ENCODE assay signal across 34 cellular contexts in genomic region chr3:85330071-85330470, GRCh38.
"Had no signal": no experiment of that assay in that cellular context is flagged by ENCODE, and none has a peak within 500 bp of the region (broad histone marks: within the 10 kb centered on the region; RNA-seq: fewer than 3 reads in every experiment).

No MANE protein-coding gene starts in this region.

- H3K27ac ChIP-seq: adrenal gland, body of pancreas, brain microvascular endothelial cell, breast epithelium, cardiac muscle cell, VCaP had no signal

- H3K4me3 ChIP-seq: adrenal gland, body of pancreas, breast epithelium, cardiac muscle cell had no signal

- DNase-seq: activated B cell treated with CpG ODN at 0.5 μM for 24 hours; activated CD4-positive, alpha-beta memory T cell treated with anti-CD3 and anti-CD28 coated beads for 36 hours; activated CD4-positive, alpha-beta T cell treated with anti-CD3 and anti-CD28 coated beads for 4 hours; activated CD4-positive, alpha-beta T cell treated with anti-CD3 and anti-CD28 coated beads, Interleukin-2, amount 10 ng/mL, durations not matched to agents 24 days and 14 days; activated CD4-positive, alpha-beta T cell treated with anti-CD3 and anti-CD28 coated beads, Interleukin-2, amount 50 U/mL, for 1 hour; activated CD4-positive, alpha-beta T cell treated with anti-CD3 and anti-CD28 coated beads, Interleukin-2, amount 50 U/mL, for 4 hours; activated CD4-positive, CD25-positive, alpha-beta regulatory T cell treated with anti-CD3 and anti-CD28 coated beads, Interleukin-2, amount 50 U/mL, for 72 hours; activated CD8-positive, alpha-beta memory T cell treated with anti-CD3 and anti-CD28 coated beads, Interleukin-2, amount 50 U/mL, for 4 hours; activated CD8-positive, alpha-beta T cell treated with anti-CD3 and anti-CD28 coated beads for 36 hours; activated effector memory CD4-positive, alpha-beta T cell treated with anti-CD3 and anti-CD28 coated beads, Interleukin-2, amount 50 U/mL, for 16 hours; activated gamma-delta T cell treated with Interleukin-2 at 50 U/mL for 16 hours; activated naive CD4-positive, alpha-beta T cell; activated naive CD4-positive, alpha-beta T cell treated with anti-CD3 and anti-CD28 coated beads for 36 hours; activated naive CD4-positive, alpha-beta T cell treated with anti-CD3 and anti-CD28 coated beads, Interleukin-2, amount 50 U/mL, for 16 hours; activated naive CD8-positive, alpha-beta T cell treated with anti-CD3 and anti-CD28 coated beads for 36 hours; activated T-cell treated with anti-CD3 and anti-CD28 coated beads for 4 hours; activated T-cell treated with anti-CD3 and anti-CD28 coated beads, Interleukin-2, amount 50 U/mL, for 1 hour; activated T-cell treated with anti-CD3 and anti-CD28 coated beads, Interleukin-2, amount 50 U/mL, for 4 hours; activated T-cell treated with anti-CD3 and anti-CD28 coated beads, Interleukin-2, amount 50 U/mL, for 72 hours; adrenal gland; amniotic stem cell; aorta; body of pancreas; brain microvascular endothelial cell; caudate nucleus; cerebellar nuclear complex; T-helper 1 cell; T-helper 2 cell; T-helper 9 cell had no signal

- H3K27me3 ChIP-seq: adrenal gland, body of pancreas, brain microvascular endothelial cell, breast epithelium, cardiac muscle cell had no signal

- H3K9me3 ChIP-seq: adrenal gland, body of pancreas, breast epithelium had no signal

- H3K36me3 ChIP-seq: adrenal gland, brain microvascular endothelial cell, breast epithelium, cardiac muscle cell had no signal

- ATAC-seq: activated CD8-positive, alpha-beta T cell treated with anti-CD3 and anti-CD28 coated beads for 36 hours; activated naive CD4-positive, alpha-beta T cell treated with anti-CD3 and anti-CD28 coated beads, Interleukin-2, amount 50 U/mL, for 72 hours; activated T-cell treated with anti-CD3 and anti-CD28 coated beads, Interleukin-2, amount 50 U/mL, for 4 hours; activated T-cell treated with anti-CD3 and anti-CD28 coated beads, Interleukin-2, amount 50 U/mL, for 72 hours; activated T-helper 17 cell treated with anti-CD3 and anti-CD28 coated beads, Interleukin-2, amount 50 U/mL, for 72 hours; body of pancreas had no signal

- H3K4me1 ChIP-seq: adrenal gland, body of pancreas, breast epithelium had no signal
